ENCODE assay signal across 1 cellular context in the genomic region with DNA sequence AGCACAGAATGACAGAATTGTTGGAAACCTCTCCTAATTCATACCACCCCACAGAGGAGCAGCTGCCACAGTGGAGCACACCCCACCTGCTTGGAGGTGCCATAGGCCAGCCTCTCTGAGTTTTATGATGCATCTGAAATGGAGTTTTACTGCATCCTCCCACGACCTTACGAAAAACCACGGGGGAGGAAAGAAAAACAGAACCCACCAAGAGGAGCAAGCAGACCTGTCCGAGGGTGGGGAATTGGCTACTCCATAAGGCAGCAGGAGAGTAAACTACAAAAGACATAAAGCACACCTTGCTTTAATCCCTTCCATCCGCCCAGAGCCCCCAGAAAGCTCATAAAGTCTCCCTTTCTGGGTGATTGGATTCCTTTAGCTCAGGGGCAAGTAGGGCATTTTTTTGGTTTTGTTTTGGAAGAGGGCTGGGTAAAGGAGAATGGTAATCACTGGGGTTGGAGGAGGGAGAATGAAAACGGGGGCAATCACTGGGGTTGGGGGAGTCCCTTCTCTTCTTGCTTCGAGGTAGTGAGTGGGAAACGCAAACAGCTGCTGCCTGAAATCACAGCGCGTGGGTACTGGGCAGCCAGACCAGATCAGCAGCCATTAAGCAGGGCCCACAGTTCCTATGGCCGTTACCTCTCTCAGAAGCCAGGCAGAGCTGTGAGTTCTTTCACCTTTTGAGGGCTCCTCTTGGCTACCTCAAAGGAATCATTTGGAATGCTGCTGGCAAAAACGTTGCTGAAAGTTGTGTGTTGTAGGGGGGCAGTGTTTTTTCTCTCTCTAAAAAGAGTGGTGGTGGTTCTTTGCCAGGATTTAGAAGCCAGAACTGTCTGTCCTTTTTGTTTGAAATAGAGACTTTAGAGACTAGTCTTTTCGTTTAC.
TF ChIP-seq lines count a peak whose summit lies in the region.

No MANE protein-coding gene starts in this region.

TF ChIP-seq in IMR-90, 13 proteins besides CTCF, POLR2A, EP300 and RAD21:
- TF ChIP-seq CEBPB (IDR thresholded peaks at IDR 0.05; ENCODE audit: low read depth, low read length) (no peak), CHD1 (IDR thresholded peaks at IDR 0.05; ENCODE audit: low read depth, low read length) (no peak), RFX5 (IDR thresholded peaks at IDR 0.05; ENCODE audit: low read depth, low read length) (no peak), FOS (IDR thresholded peaks at IDR 0.05; ENCODE audit: low read depth, low read length) (no peak), MAZ (IDR thresholded peaks at IDR 0.05; ENCODE audit: borderline replicate concordance, low read depth, low read length) (no peak), NFE2L2 (IDR thresholded peaks at IDR 0.05; ENCODE audit: low read depth, low read length) (no peak), RCOR1 (IDR thresholded peaks at IDR 0.05; ENCODE audit: insufficient replicate concordance, low read length) (no peak), MXI1 (IDR thresholded peaks at IDR 0.05; ENCODE audit: borderline replicate concordance, low read depth, low read length) (no peak)
- TF ChIP-seq, protein P1, sequence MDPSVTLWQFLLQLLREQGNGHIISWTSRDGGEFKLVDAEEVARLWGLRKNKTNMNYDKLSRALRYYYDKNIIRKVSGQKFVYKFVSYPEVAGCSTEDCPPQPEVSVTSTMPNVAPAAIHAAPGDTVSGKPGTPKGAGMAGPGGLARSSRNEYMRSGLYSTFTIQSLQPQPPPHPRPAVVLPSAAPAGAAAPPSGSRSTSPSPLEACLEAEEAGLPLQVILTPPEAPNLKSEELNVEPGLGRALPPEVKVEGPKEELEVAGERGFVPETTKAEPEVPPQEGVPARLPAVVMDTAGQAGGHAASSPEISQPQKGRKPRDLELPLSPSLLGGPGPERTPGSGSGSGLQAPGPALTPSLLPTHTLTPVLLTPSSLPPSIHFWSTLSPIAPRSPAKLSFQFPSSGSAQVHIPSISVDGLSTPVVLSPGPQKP (IDR thresholded peaks at IDR 0.05; ENCODE audit: borderline replicate concordance, low read depth, low read length), result no peak
